Comparison of ENCODE assay signal across 2 cellular contexts in the genomic region with DNA sequence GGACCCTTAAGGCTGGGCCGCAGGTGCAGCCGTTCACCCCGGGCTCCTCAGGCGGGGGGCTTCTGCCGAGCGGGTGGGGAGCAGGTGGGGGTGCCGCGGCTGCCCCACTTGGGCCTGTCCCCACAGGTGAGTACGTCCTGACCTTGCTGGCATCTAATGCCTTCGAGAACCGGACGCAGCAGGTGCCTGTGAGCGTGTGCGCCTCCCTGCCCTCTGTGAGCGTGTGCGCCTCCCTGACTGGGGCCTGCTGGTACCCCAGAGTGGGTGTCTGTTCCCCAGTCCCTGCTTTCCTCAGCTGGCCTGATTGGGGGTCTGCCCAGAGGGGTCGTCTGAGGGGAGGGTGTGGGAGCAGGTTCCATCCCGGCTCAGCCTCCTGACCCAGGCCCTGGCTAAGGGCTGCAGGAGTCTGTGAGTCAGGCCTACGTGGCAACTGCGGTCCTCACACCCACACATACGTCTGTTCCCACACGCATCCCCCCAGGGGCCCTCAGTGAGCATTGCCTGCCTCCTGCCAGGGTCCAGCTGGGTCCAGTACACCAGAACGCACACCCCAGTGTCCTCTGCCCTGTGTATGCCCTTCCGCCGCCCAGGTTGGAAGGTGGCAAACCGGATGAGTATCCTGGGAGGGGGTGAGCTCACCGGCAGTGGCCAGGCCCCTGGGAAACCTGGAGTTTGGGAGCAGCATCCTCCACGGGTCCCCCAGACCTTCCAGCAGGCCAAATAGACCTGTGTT. TPM values are rescaled to one million over a fixed set of nuclear protein-coding genes. Genes with fewer than 3 reads are reported as not detected.
"Had no signal": no experiment of that assay in that cellular context is flagged by ENCODE, and none has a peak within 500 bp of the region (broad histone marks: within the 10 kb centered on the region; RNA-seq: fewer than 3 reads in every experiment).

No MANE protein-coding gene starts in this region.

RNA-seq across cellular contexts. Expression of a gene that starts 55.1 kb away (rescaled TPM):
- total RNA-seq: mononuclear cell, osteoblast had no signal
